17 cellular contexts compared by ENCODE assay signal in genomic region chr10:71362141-71362540, GRCh38. TPM values are rescaled to one million over a fixed set of nuclear protein-coding genes. Genes with fewer than 3 reads are reported as not detected.
DNase-seq lines count a peak whose midpoint lies in the region; ATAC-seq, FAIRE-seq and TF ChIP-seq lines count a peak whose summit lies in the region.
"Had no signal": no experiment of that assay in that cellular context is flagged by ENCODE, and none has a peak within 500 bp of the region (broad histone marks: within the 10 kb centered on the region; RNA-seq: fewer than 3 reads in every experiment).

No MANE protein-coding gene starts in this region.

- H3K4me1 ChIP-seq in mammary epithelial cell (ENCODE audit: insufficient read depth, low read length) (peaks cover 21% of the 10 kb centered on the region), kidney (ENCODE audit: control insufficient read depth in 1 of 2, insufficient read depth in 1 of 2, low read depth in 1 of 2, low read length in 2 of 2) (peaks cover 0 to 3% of the 10 kb centered on the region in 2 donors)

- no peaks in the 10 kb centered on the region for H3K9me3 Mint-ChIP-seq in MCF 10A (ENCODE audit: unreplicated experiment)
- H3K9me3 Mint-ChIP-seq in dendritic cell treated with granulocyte-macrophage colony-stimulating factor and Interleukin-4, amounts not matched to agents 40 ng/mL and 50 ng/mL, for 4 days: no peaks in the 10 kb centered on the region
- no peaks in the 10 kb centered on the region for H3K9me3 Mint-ChIP-seq in stimulated activated effector memory CD8-positive, alpha-beta T cell treated with anti-CD3 and anti-CD28 coated beads, Interleukin-12 subunit alpha, Interleukin-12 subunit beta, amount 100 ng/mL, for 72 hours
- H3K9me3 Mint-ChIP-seq: CD8-positive, alpha-beta T cell; GM23338 had no signal

- TF ChIP-seq CTCF in MCF 10A (IDR thresholded peaks at IDR 0.05; ENCODE audit: unreplicated experiment): no peak
- TF ChIP-seq CTCF in mammary epithelial cell (conservative IDR thresholded peaks at IDR 0.05 in 1 of 2, IDR thresholded peaks at IDR 0.05 in 1 of 2; ENCODE audit: extremely low read depth in 1 of 2, insufficient read depth in 1 of 2, low read depth in 1 of 2, low read length in 2 of 2): no peak
- TF ChIP-seq CTCF in kidney (IDR thresholded peaks at IDR 0.05; ENCODE audit: borderline replicate concordance, extremely low read depth, insufficient read depth): no peak

- no peaks in the 10 kb centered on the region for H4K20me1 ChIP-seq in mammary epithelial cell (ENCODE audit: insufficient read depth, low read length)

- peak overlapping the region; percentile 40 for H3K27ac Mint-ChIP-seq in MCF 10A (ENCODE audit: low read depth, unreplicated experiment)
- H3K27ac Mint-ChIP-seq in dendritic cell treated with granulocyte-macrophage colony-stimulating factor and Interleukin-4, amounts not matched to agents 40 ng/mL and 50 ng/mL, for 4 days: peak overlapping the region; percentile 63
- peak overlapping the region; percentile 23 for H3K27ac Mint-ChIP-seq in stimulated activated effector memory CD8-positive, alpha-beta T cell treated with anti-CD3 and anti-CD28 coated beads, Interleukin-12 subunit alpha, Interleukin-12 subunit beta, amount 100 ng/mL, for 72 hours
- H3K27ac Mint-ChIP-seq: CD8-positive, alpha-beta T cell; GM23338 had no signal

- H3K27me3 ChIP-seq in mammary epithelial cell (ENCODE audit: insufficient read depth, low read length): no peaks in the 10 kb centered on the region
- H3K27me3 ChIP-seq: BLaER1 treated with 17β-estradiol and CSF1 and Interleukin-3, amounts not matched to agents 10 nM and 100 nM had no signal

- POLR2A ChIA-PET in MCF 10A (lab: Yijun Ruan, JAX): no interaction called here

- H3K36me3 Mint-ChIP-seq in MCF 10A (ENCODE audit: insufficient read depth, unreplicated experiment): peaks cover 8% of the 10 kb centered on the region
- H3K36me3 Mint-ChIP-seq in dendritic cell treated with granulocyte-macrophage colony-stimulating factor and Interleukin-4, amounts not matched to agents 40 ng/mL and 50 ng/mL, for 4 days (ENCODE audit: low read depth): peaks cover 59% of the 10 kb centered on the region
- H3K36me3 Mint-ChIP-seq in stimulated activated effector memory CD8-positive, alpha-beta T cell treated with anti-CD3 and anti-CD28 coated beads, Interleukin-12 subunit alpha, Interleukin-12 subunit beta, amount 100 ng/mL, for 72 hours: peaks cover 24% of the 10 kb centered on the region

- H3K9ac ChIP-seq in mammary epithelial cell (ENCODE audit: insufficient read depth, low read length) (no peak overlapping the region), kidney (ENCODE audit: low read length in 2 of 2) (no peak overlapping the region)
- H3K9ac ChIP-seq: BLaER1 treated with 17β-estradiol and CSF1 and Interleukin-3, amounts not matched to agents 10 nM and 100 nM had no signal

- H3K79me2 ChIP-seq in mammary epithelial cell (ENCODE audit: insufficient read depth, low read length): no peaks in the 10 kb centered on the region

- H3K9me3 ChIP-seq in mammary epithelial cell (replicated peaks; ENCODE audit: insufficient read depth, low read length): no peaks in the 10 kb centered on the region
- H3K9me3 ChIP-seq in kidney (ENCODE audit: control insufficient read depth in 1 of 2, low read length in 2 of 2): no peaks in the 10 kb centered on the region
- H3K9me3 ChIP-seq: BLaER1 treated with 17β-estradiol and CSF1 and Interleukin-3, amounts not matched to agents 10 nM and 100 nM had no signal

- peaks cover 21% of the 10 kb centered on the region for H3K4me1 Mint-ChIP-seq in MCF 10A (ENCODE audit: insufficient read depth, unreplicated experiment)
- H3K4me1 Mint-ChIP-seq in dendritic cell treated with granulocyte-macrophage colony-stimulating factor and Interleukin-4, amounts not matched to agents 40 ng/mL and 50 ng/mL, for 4 days (ENCODE audit: low read depth): peaks cover 83% of the 10 kb centered on the region
- H3K4me1 Mint-ChIP-seq in stimulated activated effector memory CD8-positive, alpha-beta T cell treated with anti-CD3 and anti-CD28 coated beads, Interleukin-12 subunit alpha, Interleukin-12 subunit beta, amount 100 ng/mL, for 72 hours: peaks cover 21% of the 10 kb centered on the region

- dilution Hi-C loops in mammary epithelial cell (cut with HindIII; ENCODE audit: low sequenced_read_pairs): loop anchor here (5.0 to 25.0 kb wide), 2 partner anchors 105 to 525 kb away; no protein-coding TSS in a partner anchor

- BruUV-seq in MCF 10A (replicated peaks; lab: Mats Ljungman, UMichigan): no TSS peak
- no TSS peak for BruUV-seq in mammary epithelial cell (replicated peaks; lab: Mats Ljungman, UMichigan)

- H2AFZ ChIP-seq in mammary epithelial cell (ENCODE audit: low read depth, low read length): no peak overlapping the region
- H2AFZ ChIP-seq: GM23338 had no signal

- intact Hi-C loops in MCF 10A (cut with micrococcal nuclease): no loop called here
- intact Hi-C loops in mammary epithelial cell (cut with micrococcal nuclease): no loop called here
- intact Hi-C loops in dendritic cell treated with granulocyte-macrophage colony-stimulating factor and Interleukin-4, amounts not matched to agents 40 ng/mL and 50 ng/mL, for 4 days (cut with micrococcal nuclease): no loop called here
- intact Hi-C loops in kidney (cut with DNase I): no loop called here

- no peak overlapping the region for H3K4me3 ChIP-seq in mammary epithelial cell (replicated peaks in 1 of 3; ENCODE audit: insufficient read depth in 1 of 3, low read depth in 2 of 3, low read length in 3 of 3)
- no peak overlapping the region for H3K4me3 ChIP-seq in kidney (ENCODE audit: low read length in 2 of 2)
- H3K4me3 ChIP-seq: BLaER1 treated with 17β-estradiol and CSF1 and Interleukin-3, amounts not matched to agents 10 nM and 100 nM; GM23338 had no signal

- H3K27me3 Mint-ChIP-seq in MCF 10A (ENCODE audit: insufficient read depth, unreplicated experiment): no peaks in the 10 kb centered on the region
- no peaks in the 10 kb centered on the region for H3K27me3 Mint-ChIP-seq in dendritic cell treated with granulocyte-macrophage colony-stimulating factor and Interleukin-4, amounts not matched to agents 40 ng/mL and 50 ng/mL, for 4 days

- 90% methylated on average over 14 of the region's 16 CpGs for WGBS in mammary epithelial cell (ENCODE audit: low coverage, missing lambda C conversion rate)

- ATAC-seq in stimulated activated effector memory CD8-positive, alpha-beta T cell treated with anti-CD3 and anti-CD28 coated beads, Interleukin-12 subunit alpha, Interleukin-12 subunit beta, amount 100 ng/mL, for 72 hours: no peak
- ATAC-seq: CD8-positive, alpha-beta T cell; GM23338; HCT116 had no signal

- DNase-seq in MCF 10A (ENCODE audit: unreplicated experiment): no peak
- DNase-seq in mammary epithelial cell: no peak
- no peak for DNase-seq in stimulated activated effector memory CD8-positive, alpha-beta T cell treated with anti-CD3 and anti-CD28 coated beads, Interleukin-12 subunit alpha, Interleukin-12 subunit beta, amount 100 ng/mL, for 72 hours (ENCODE audit: low spot score in 2 of 2)
- DNase-seq in kidney: no peak
- no peak for DNase-seq in H4 (ENCODE audit: low spot score)
- no peak for DNase-seq in NCI-H748 (lab: John Stamatoyannopoulos, UW; ENCODE audit: unreplicated experiment)
- DNase-seq: 8988T; Calu3; CD8-positive, alpha-beta T cell; DMS79 treated with DMSO at 0.1 percent for 48 hours; GF-D8; H7 had no signal

- H3K4me3 Mint-ChIP-seq in MCF 10A (ENCODE audit: unreplicated experiment): no peak overlapping the region
- H3K4me3 Mint-ChIP-seq in dendritic cell treated with granulocyte-macrophage colony-stimulating factor and Interleukin-4, amounts not matched to agents 40 ng/mL and 50 ng/mL, for 4 days: no peak overlapping the region
- H3K4me3 Mint-ChIP-seq in stimulated activated effector memory CD8-positive, alpha-beta T cell treated with anti-CD3 and anti-CD28 coated beads, Interleukin-12 subunit alpha, Interleukin-12 subunit beta, amount 100 ng/mL, for 72 hours: no peak overlapping the region
- H3K4me3 Mint-ChIP-seq: CD8-positive, alpha-beta T cell; GM23338 had no signal

- H3K4me2 ChIP-seq in mammary epithelial cell (ENCODE audit: insufficient read depth, low read depth, low read length): no peak overlapping the region
- H3K4me2 ChIP-seq: BLaER1 treated with 17β-estradiol and CSF1 and Interleukin-3, amounts not matched to agents 10 nM and 100 nM; GM23338 had no signal

- H3K27ac ChIP-seq in mammary epithelial cell (ENCODE audit: insufficient read depth, low read depth, low read length): no peak overlapping the region
- H3K27ac ChIP-seq in kidney (ENCODE audit: low read depth in 2 of 2, low read length in 2 of 2): no peak overlapping the region
- H3K27ac ChIP-seq: BLaER1 treated with 17β-estradiol and CSF1 and Interleukin-3, amounts not matched to agents 10 nM and 100 nM; HL-60 had no signal

- H3K36me3 ChIP-seq in mammary epithelial cell (ENCODE audit: insufficient read depth, low read length) (no peaks in the 10 kb centered on the region), kidney (ENCODE audit: control insufficient read depth in 1 of 2, insufficient read depth in 2 of 2, low read length in 2 of 2) (peaks cover 2 to 7% of the 10 kb centered on the region in 2 donors)

- FAIRE-seq in kidney (lab: Jason Lieb, UNC): no peak

- CTCF ChIA-PET in MCF 10A (lab: Yijun Ruan, JAX) (interaction anchor here (0.6 to 0.7 kb wide), 3 partner anchors 42 to 1367 kb away, joined by 3 to 4 read pairs (median 3); no protein-coding TSS in a partner anchor), mammary epithelial cell (lab: Charles Lee; ENCODE audit: low non-redundant PET) (no interaction called here)

- in situ Hi-C loops in mammary epithelial cell (cut with MboI; ENCODE audit: low sequenced_read_pairs in 2 of 2): no loop called here

RNA-seq across cellular contexts. Expression of gene CDH23, which starts 34.6 kb away (rescaled TPM):
- total RNA-seq in MCF 10A (2022) (0.02 and 0.07 TPM in 2 replicates), mammary epithelial cell (under 1 TPM; 0.05 to 0.17 TPM), kidney (6.4 TPM)
- polyA plus RNA-seq in mammary epithelial cell (0.03 TPM), kidney (ENCODE audit: insufficient read depth, low read depth, low replicate concordance) (1.1 TPM)
- polyA minus RNA-seq in mammary epithelial cell: not detected
- 0.37 and 0.47 TPM in 2 replicates for total RNA-seq in H4 (2014; rRNA removed; shearing (Covaris generic))

RNA-seq across cellular contexts. Expression of gene SLC29A3, which starts 43.1 kb away (rescaled TPM):
- total RNA-seq in MCF 10A (2022): 3.6 and 4.0 TPM in 2 replicates
- total RNA-seq in mammary epithelial cell: 1 to 10 TPM; 3.5 to 8.2 TPM
- 1.9 TPM for polyA plus RNA-seq in mammary epithelial cell
- polyA minus RNA-seq in mammary epithelial cell: 2.6 TPM
- total RNA-seq in kidney: 5.3 TPM
- 5.7 TPM for polyA plus RNA-seq in kidney (ENCODE audit: insufficient read depth, low read depth, low replicate concordance)
- 2.1 and 3.3 TPM in 2 replicates for total RNA-seq in H4 (2014; rRNA removed; shearing (Covaris generic))
